In the genomic region with DNA sequence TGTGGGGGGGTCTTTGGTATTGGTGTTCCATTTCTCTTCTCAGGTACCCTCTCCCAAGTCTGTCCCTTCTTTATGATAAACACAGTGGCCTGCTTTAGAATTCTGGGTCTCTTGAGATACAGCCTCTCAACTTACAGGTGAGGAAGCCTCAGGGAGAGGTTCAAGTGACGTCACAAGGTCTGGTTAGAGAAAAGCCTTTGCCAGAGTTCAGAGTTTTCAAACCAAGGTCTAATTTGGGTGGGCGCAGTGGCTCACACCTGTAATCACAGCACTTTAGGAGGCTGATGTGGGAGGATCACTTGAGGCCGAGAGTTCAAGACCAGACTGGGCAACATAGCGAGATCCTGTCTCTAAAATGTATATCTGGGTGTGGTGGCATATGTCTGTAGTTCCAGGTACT, we compare ENCODE assay signal across 14 cellular contexts. TPM values are rescaled to one million over a fixed set of nuclear protein-coding genes. Genes with fewer than 3 reads are reported as not detected.
DNase-seq lines count a peak whose midpoint lies in the region; ATAC-seq and TF ChIP-seq lines count a peak whose summit lies in the region.
"Had no signal": no experiment of that assay in that cellular context is flagged by ENCODE, and none has a peak within 500 bp of the region (broad histone marks: within the 10 kb centered on the region; RNA-seq: fewer than 3 reads in every experiment).

No MANE protein-coding gene starts in this region.

- POLR2A ChIA-PET in HEK293T (lab: Yijun Ruan, JAX): no interaction called here

- H3K9me3 ChIP-seq in left ventricle myocardium inferior (replicated peaks): no peaks in the 10 kb centered on the region
- no peaks in the 10 kb centered on the region for H3K9me3 ChIP-seq in SU-DHL-6 (ENCODE audit: insufficient read depth, low read length)
- no peaks in the 10 kb centered on the region for H3K9me3 ChIP-seq in thoracic aorta

- ATAC-seq in Right ventricle myocardium superior (ENCODE audit: poor library complexity) (no peak), thoracic aorta (ENCODE audit: insufficient number of reproducible peaks, low FRiP score, low read depth) (no peak), GM21737 (IDR thresholded peaks at IDR 0.05; ENCODE audit: unreplicated experiment) (no peak)

- H3K27me3 Mint-ChIP-seq in immature natural killer cell (ENCODE audit: low read depth in 3 of 3): peaks cover 3 to 18% (median 4%) of the 10 kb centered on the region in 3 donors

- peak overlapping the region; percentile 85 for H3K9ac ChIP-seq in SU-DHL-6 (ENCODE audit: low read length)

- H2AFZ ChIP-seq in SU-DHL-6 (ENCODE audit: low read depth, low read length, severe bottlenecking): no peak overlapping the region

- peak overlapping the region; percentile 61 to 97 (median 94) for H3K27ac Mint-ChIP-seq in immature natural killer cell
- H3K27ac Mint-ChIP-seq: nephron progenitor cell had no signal

- peaks cover 18 to 41% (median 38%) of the 10 kb centered on the region in 3 donors for H3K36me3 Mint-ChIP-seq in immature natural killer cell

- H4K20me1 ChIP-seq in SU-DHL-6 (ENCODE audit: low read depth, low read length): peaks cover 5% of the 10 kb centered on the region; the same call in 1 of the 2 replicates

- H3K4me3 Mint-ChIP-seq in immature natural killer cell: peak overlapping the region; percentile 86 to 95 (median 92)
- H3K4me3 Mint-ChIP-seq: nephron progenitor cell had no signal

- H3K4me3 ChIP-seq in left ventricle myocardium inferior: peak overlapping the region; percentile 71
- peak overlapping the region; percentile 89 for H3K4me3 ChIP-seq in SU-DHL-6 (ENCODE audit: insufficient read depth, low read length, poor library complexity, severe bottlenecking)
- H3K4me3 ChIP-seq in thoracic aorta: peak overlapping the region; percentile 68

- H3K4me1 ChIP-seq in left ventricle myocardium inferior (peaks cover 16% of the 10 kb centered on the region), thoracic aorta (ENCODE audit: control insufficient read depth in 1 of 2, low read depth in 2 of 2) (peaks cover 0 to 12% of the 10 kb centered on the region in 2 donors)

- H3K27ac ChIP-seq in left ventricle myocardium inferior (replicated peaks) (no peak overlapping the region), SU-DHL-6 (ENCODE audit: low read depth, low read length) (peak overlapping the region; percentile 98), thoracic aorta (no peak overlapping the region)

- DNase-seq in left ventricle myocardium inferior (no peak), Right ventricle myocardium superior (no peak), immature natural killer cell (no peak), thoracic aorta (ENCODE audit: low spot score) (no peak), HEK293T (ENCODE audit: extremely low spot score) (no peak), GF-D8 (lab: John Stamatoyannopoulos, UW) (no peak)
- DNase-seq: amygdala, NCI-H1436 treated with DMSO at 0.1 percent for 48 hours, NCI-H226, nephron progenitor cell, retina had no signal

- H3K9me3 Mint-ChIP-seq in immature natural killer cell: no peaks in the 10 kb centered on the region

- H3K36me3 ChIP-seq in left ventricle myocardium inferior: no peaks in the 10 kb centered on the region
- H3K36me3 ChIP-seq in SU-DHL-6 (ENCODE audit: low read length): peaks cover 51% of the 10 kb centered on the region
- H3K36me3 ChIP-seq in thoracic aorta: no peaks in the 10 kb centered on the region

- TF ChIP-seq CTCF in left ventricle myocardium inferior (IDR thresholded peaks at IDR 0.05; ENCODE audit: borderline replicate concordance): no peak
- no peak for TF ChIP-seq CTCF in SU-DHL-6 (IDR thresholded peaks at IDR 0.05; ENCODE audit: insufficient read depth, low read length, poor library complexity, severe bottlenecking)
- TF ChIP-seq CTCF in thoracic aorta (IDR thresholded peaks at IDR 0.05): no peak

- H3K9me2 ChIP-seq in SU-DHL-6 (replicated peaks; ENCODE audit: insufficient read depth, low read length): no peaks in the 10 kb centered on the region

- CTCF ChIA-PET in HEK293T (lab: Yijun Ruan, JAX): no interaction called here

- H3K27me3 ChIP-seq in left ventricle myocardium inferior (ENCODE audit: low read depth) (peaks cover 92% of the 10 kb centered on the region), SU-DHL-6 (ENCODE audit: low read length) (no peaks in the 10 kb centered on the region), thoracic aorta (replicated peaks; ENCODE audit: insufficient read depth) (no peaks in the 10 kb centered on the region)

- peaks cover 79% of the 10 kb centered on the region for H3K79me2 ChIP-seq in SU-DHL-6 (ENCODE audit: insufficient read depth, low read length)

- peak overlapping the region; percentile 93 for H3K4me2 ChIP-seq in SU-DHL-6 (ENCODE audit: low read depth, low read length, poor library complexity, severe bottlenecking)

- peaks cover 76 to 84% of the 10 kb centered on the region in 2 donors for H3K4me1 Mint-ChIP-seq in immature natural killer cell

- H3F3A ChIP-seq in SU-DHL-6 (ENCODE audit: insufficient read depth): peaks cover 79% of the 10 kb centered on the region

- intact Hi-C loops in left ventricle myocardium inferior (cut with micrococcal nuclease): no loop called here
- intact Hi-C loops in Right ventricle myocardium superior (cut with DNase I): no loop called here

TF ChIP-seq in HEK293T, 16 proteins besides CTCF, POLR2A, EP300 and RAD21:
- TF ChIP-seq ARNT (IDR thresholded peaks at IDR 0.05) (no peak), SP1 (IDR thresholded peaks at IDR 0.05) (no peak), TARDBP (IDR thresholded peaks at IDR 0.05) (no peak), ELF4 (IDR thresholded peaks at IDR 0.05) (no peak), LEF1 (IDR thresholded peaks at IDR 0.05; ENCODE audit: borderline replicate concordance) (no peak), FOXM1 (IDR thresholded peaks at IDR 0.05; ENCODE audit: borderline replicate concordance) (no peak), FOXK2 (IDR thresholded peaks at IDR 0.05) (no peak), SUZ12 (IDR thresholded peaks at IDR 0.05) (no peak), HDGF (IDR thresholded peaks at IDR 0.05; ENCODE audit: borderline replicate concordance) (no peak), CTBP1 (IDR thresholded peaks at IDR 0.05; ENCODE audit: borderline replicate concordance) (no peak), NFRKB (IDR thresholded peaks at IDR 0.05) (no peak), L3MBTL2 (conservative IDR thresholded peaks at IDR 0.05) (no peak), ZNF384 (IDR thresholded peaks at IDR 0.05) (no peak), FOXA1 (IDR thresholded peaks at IDR 0.05) (no peak), BHLHE40 (IDR thresholded peaks at IDR 0.05; ENCODE audit: borderline replicate concordance) (no peak)
- TF ChIP-seq, protein P1, sequence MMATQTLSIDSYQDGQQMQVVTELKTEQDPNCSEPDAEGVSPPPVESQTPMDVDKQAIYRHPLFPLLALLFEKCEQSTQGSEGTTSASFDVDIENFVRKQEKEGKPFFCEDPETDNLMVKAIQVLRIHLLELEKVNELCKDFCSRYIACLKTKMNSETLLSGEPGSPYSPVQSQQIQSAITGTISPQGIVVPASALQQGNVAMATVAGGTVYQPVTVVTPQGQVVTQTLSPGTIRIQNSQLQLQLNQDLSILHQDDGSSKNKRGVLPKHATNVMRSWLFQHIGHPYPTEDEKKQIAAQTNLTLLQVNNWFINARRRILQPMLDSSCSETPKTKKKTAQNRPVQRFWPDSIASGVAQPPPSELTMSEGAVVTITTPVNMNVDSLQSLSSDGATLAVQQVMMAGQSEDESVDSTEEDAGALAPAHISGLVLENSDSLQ (IDR thresholded peaks at IDR 0.05): no peak

RNA-seq across cellular contexts. Expression of a gene that starts 2.1 kb away (rescaled TPM):
- total RNA-seq in left ventricle myocardium inferior: 2.7 TPM
- 3.0 TPM for total RNA-seq in Right ventricle myocardium superior
- polyA plus RNA-seq in immature natural killer cell: 10 to 100 TPM; 69.7 to 92.8 (median 73.6) TPM
- 10 to 100 TPM; 27.0 to 28.8 TPM for total RNA-seq in thoracic aorta
- total RNA-seq: endothelial cell of umbilical vein had no signal
- polyA plus RNA-seq: endothelial cell of umbilical vein had no signal
